2 cellular contexts compared by ENCODE assay signal in genomic region chrX:134256684-134257083, GRCh38.
TF ChIP-seq lines count a peak whose summit lies in the region.

No MANE protein-coding gene starts in this region.

TF ChIP-seq in GM23338, 12 proteins besides CTCF, POLR2A, EP300 and RAD21:
- TF ChIP-seq ETS1 (IDR thresholded peaks at IDR 0.05), result no peak
- TF ChIP-seq JUNB (IDR thresholded peaks at IDR 0.05; ENCODE audit: unreplicated experiment), result no peak
- TF ChIP-seq NANOG (IDR thresholded peaks at IDR 0.05; ENCODE audit: borderline replicate concordance), result no peak
- no peak for TF ChIP-seq CREB1 (CRISPR knock-in tag; IDR thresholded peaks at IDR 0.05; ENCODE audit: low read depth)
- TF ChIP-seq EZH2 (IDR thresholded peaks at IDR 0.05; ENCODE audit: low read depth, unreplicated experiment), result no peak
- TF ChIP-seq REST (IDR thresholded peaks at IDR 0.05; ENCODE audit: unreplicated experiment), result no peak
- TF ChIP-seq ZNF114 (CRISPR knock-in tag; IDR thresholded peaks at IDR 0.05), result no peak
- TF ChIP-seq POLR2AphosphoS5 (IDR thresholded peaks at IDR 0.05; ENCODE audit: low read depth), result no peak
- no peak for TF ChIP-seq EZH2phosphoT487 (IDR thresholded peaks at IDR 0.05; ENCODE audit: unreplicated experiment)
- no peak for TF ChIP-seq STAT1 (IDR thresholded peaks at IDR 0.05; ENCODE audit: unreplicated experiment)
- no peak for TF ChIP-seq ZNF331 (CRISPR knock-in tag; IDR thresholded peaks at IDR 0.05; ENCODE audit: low read depth)
- TF ChIP-seq, protein P1, sequence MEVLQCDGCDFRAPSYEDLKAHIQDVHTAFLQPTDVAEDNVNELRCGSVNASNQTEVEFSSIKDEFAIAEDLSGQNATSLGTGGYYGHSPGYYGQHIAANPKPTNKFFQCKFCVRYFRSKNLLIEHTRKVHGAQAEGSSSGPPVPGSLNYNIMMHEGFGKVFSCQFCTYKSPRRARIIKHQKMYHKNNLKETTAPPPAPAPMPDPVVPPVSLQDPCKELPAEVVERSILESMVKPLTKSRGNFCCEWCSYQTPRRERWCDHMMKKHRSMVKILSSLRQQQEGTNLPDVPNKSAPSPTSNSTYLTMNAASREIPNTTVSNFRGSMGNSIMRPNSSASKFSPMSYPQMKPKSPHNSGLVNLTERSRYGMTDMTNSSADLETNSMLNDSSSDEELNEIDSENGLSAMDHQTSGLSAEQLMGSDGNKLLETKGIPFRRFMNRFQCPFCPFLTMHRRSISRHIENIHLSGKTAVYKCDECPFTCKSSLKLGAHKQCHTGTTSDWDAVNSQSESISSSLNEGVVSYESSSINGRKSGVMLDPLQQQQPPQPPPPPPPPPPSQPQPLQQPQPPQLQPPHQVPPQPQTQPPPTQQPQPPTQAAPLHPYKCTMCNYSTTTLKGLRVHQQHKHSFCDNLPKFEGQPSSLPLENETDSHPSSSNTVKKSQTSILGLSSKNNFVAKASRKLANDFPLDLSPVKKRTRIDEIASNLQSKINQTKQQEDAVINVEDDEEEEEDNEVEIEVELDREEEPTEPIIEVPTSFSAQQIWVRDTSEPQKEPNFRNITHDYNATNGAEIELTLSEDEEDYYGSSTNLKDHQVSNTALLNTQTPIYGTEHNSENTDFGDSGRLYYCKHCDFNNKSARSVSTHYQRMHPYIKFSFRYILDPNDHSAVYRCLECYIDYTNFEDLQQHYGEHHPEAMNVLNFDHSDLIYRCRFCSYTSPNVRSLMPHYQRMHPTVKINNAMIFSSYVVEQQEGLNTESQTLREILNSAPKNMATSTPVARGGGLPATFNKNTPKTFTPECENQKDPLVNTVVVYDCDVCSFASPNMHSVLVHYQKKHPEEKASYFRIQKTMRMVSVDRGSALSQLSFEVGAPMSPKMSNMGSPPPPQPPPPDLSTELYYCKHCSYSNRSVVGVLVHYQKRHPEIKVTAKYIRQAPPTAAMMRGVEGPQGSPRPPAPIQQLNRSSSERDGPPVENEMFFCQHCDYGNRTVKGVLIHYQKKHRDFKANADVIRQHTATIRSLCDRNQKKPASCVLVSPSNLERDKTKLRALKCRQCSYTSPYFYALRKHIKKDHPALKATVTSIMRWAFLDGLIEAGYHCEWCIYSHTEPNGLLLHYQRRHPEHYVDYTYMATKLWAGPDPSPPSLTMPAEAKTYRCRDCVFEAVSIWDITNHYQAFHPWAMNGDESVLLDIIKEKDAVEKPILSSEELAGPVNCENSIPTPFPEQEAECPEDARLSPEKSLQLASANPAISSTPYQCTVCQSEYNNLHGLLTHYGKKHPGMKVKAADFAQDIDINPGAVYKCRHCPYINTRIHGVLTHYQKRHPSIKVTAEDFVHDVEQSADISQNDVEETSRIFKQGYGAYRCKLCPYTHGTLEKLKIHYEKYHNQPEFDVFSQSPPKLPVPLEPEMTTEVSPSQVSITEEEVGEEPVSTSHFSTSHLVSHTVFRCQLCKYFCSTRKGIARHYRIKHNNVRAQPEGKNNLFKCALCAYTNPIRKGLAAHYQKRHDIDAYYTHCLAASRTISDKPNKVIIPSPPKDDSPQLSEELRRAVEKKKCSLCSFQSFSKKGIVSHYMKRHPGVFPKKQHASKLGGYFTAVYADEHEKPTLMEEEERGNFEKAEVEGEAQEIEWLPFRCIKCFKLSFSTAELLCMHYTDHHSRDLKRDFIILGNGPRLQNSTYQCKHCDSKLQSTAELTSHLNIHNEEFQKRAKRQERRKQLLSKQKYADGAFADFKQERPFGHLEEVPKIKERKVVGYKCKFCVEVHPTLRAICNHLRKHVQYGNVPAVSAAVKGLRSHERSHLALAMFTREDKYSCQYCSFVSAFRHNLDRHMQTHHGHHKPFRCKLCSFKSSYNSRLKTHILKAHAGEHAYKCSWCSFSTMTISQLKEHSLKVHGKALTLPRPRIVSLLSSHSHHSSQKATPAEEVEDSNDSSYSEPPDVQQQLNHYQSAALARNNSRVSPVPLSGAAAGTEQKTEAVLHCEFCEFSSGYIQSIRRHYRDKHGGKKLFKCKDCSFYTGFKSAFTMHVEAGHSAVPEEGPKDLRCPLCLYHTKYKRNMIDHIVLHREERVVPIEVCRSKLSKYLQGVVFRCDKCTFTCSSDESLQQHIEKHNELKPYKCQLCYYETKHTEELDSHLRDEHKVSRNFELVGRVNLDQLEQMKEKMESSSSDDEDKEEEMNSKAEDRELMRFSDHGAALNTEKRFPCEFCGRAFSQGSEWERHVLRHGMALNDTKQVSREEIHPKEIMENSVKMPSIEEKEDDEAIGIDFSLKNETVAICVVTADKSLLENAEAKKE (CRISPR knock-in tag; IDR thresholded peaks at IDR 0.05), result no peak
TF ChIP-seq in GM23338: peak in this region for 0.

TF ChIP-seq in H1, 55 proteins besides CTCF, POLR2A, EP300 and RAD21:
- TF ChIP-seq RBBP5 (IDR thresholded peaks at IDR 0.05; ENCODE audit: borderline replicate concordance, low read depth, low read length) (no peak), FOSL1 (IDR thresholded peaks at IDR 0.05; ENCODE audit: insufficient read depth, low read depth, low read length) (no peak), RXRA (IDR thresholded peaks at IDR 0.05; ENCODE audit: insufficient read depth, low read depth, low read length) (no peak)
